15 cellular contexts compared by ENCODE assay signal in genomic region chrX:84258708-84259107, GRCh38.
"Had no signal": no experiment of that assay in that cellular context is flagged by ENCODE, and none has a peak within 500 bp of the region (broad histone marks: within the 10 kb centered on the region; RNA-seq: fewer than 3 reads in every experiment).

No MANE protein-coding gene starts in this region.

- H3K4me3 ChIP-seq: coronary artery, esophagus muscularis mucosa, hepatocyte, left lung, neural progenitor cell, right lobe of liver, transverse colon had no signal

- H3K36me3 ChIP-seq: brain microvascular endothelial cell, esophagus muscularis mucosa, left lung, neural progenitor cell, right lobe of liver, transverse colon had no signal

- DNase-seq: activated CD4-positive, alpha-beta T cell treated with anti-CD3 and anti-CD28 coated beads for 4 hours; activated CD8-positive, alpha-beta memory T cell treated with anti-CD3 and anti-CD28 coated beads for 24 hours; activated naive CD8-positive, alpha-beta T cell treated with anti-CD3 and anti-CD28 coated beads, Interleukin-2, amount 10 ng/mL, durations not matched to agents 7 days and 5 days; brain microvascular endothelial cell; islet precursor cell; left lung; mammary epithelial cell; naive B cell; right lobe of liver; stimulated activated naive CD8-positive, alpha-beta T cell treated with anti-CD3 and anti-CD28 coated beads, Interleukin-15, Interleukin-2, amounts not matched to agents 100 U/mL and 50 U/mL, for 24 hours; transverse colon had no signal

- H3K27me3 ChIP-seq: brain microvascular endothelial cell, esophagus muscularis mucosa, hepatocyte, left lung, neural progenitor cell, right lobe of liver, transverse colon had no signal

- ATAC-seq: left lung; right lobe of liver; stimulated activated naive CD8-positive, alpha-beta T cell treated with anti-CD3 and anti-CD28 coated beads, Interleukin-15, Interleukin-2, amounts not matched to agents 100 U/mL and 50 U/mL, for 24 hours had no signal
